8 cellular contexts compared by ENCODE assay signal in genomic region chr1:45266151-45266801, GRCh38. TPM values are rescaled to one million over a fixed set of nuclear protein-coding genes. Genes with fewer than 3 reads are reported as not detected.
A peak's percentile ranks its signal among the peaks of the same experiment; 100 is the strongest.
DNase-seq lines count a peak whose midpoint lies in the region; ATAC-seq, FAIRE-seq and TF ChIP-seq lines count a peak whose summit lies in the region.

No MANE protein-coding gene starts in this region.

- H3K4me2 ChIP-seq in hepatocyte, result peak overlapping the region; percentile 23

- H3K36me3 ChIP-seq in adrenal gland (replicated peaks in 1 of 2) (no peaks in the 10 kb centered on the region), hepatocyte (replicated peaks; ENCODE audit: insufficient read depth, low read depth) (no peaks in the 10 kb centered on the region)

- intact Hi-C loops in adrenal gland (cut with DNase I), result no loop called here

- no peaks in the 10 kb centered on the region for H3K9me2 ChIP-seq in hepatocyte (replicated peaks; ENCODE audit: insufficient read depth)

- H2AFZ ChIP-seq in hepatocyte, result peak overlapping the region; percentile 2

- FAIRE-seq in H54 (lab: Jason Lieb, UNC), result peak; percentile 75

- TF ChIP-seq POLR2A in H54 (IDR thresholded peaks at IDR 0.05; ENCODE audit: low read depth, low read length) (no peak), adrenal gland (IDR thresholded peaks at IDR 0.05) (peak in 1 of 2 donors; percentile 55)

- TF ChIP-seq CTCF in adrenal gland (IDR thresholded peaks at IDR 0.05), result no peak
- no peak for TF ChIP-seq CTCF in hepatocyte (IDR thresholded peaks at IDR 0.05; ENCODE audit: poor library complexity)

- 25 to 42% (median 34%) methylated on average over 7 of the region's 7 CpGs for WGBS in adrenal gland, 4 donors
- 70% methylated on average over 7 of the region's 7 CpGs for WGBS in hepatocyte (ENCODE audit: low lambda C conversion rate, missing lambda C conversion rate)

- no peaks in the 10 kb centered on the region for H3K79me2 ChIP-seq in hepatocyte

- no peaks in the 10 kb centered on the region for H4K20me1 ChIP-seq in hepatocyte (ENCODE audit: insufficient read depth, poor library complexity, severe bottlenecking)

- peak overlapping the region; percentile 61 to 93 (median 81) for H3K27ac ChIP-seq in adrenal gland
- peak overlapping the region; percentile 69 for H3K27ac ChIP-seq in hepatocyte

- H3K4me1 ChIP-seq in adrenal gland (replicated peaks in 1 of 2) (peaks cover 15 to 16% of the 10 kb centered on the region in 2 donors), hepatocyte (ENCODE audit: insufficient read depth) (no peaks in the 10 kb centered on the region)

- DNase-seq in H54 (ENCODE audit: insufficient read length, low spot score), result peak; percentile 10
- peak; percentile 61 to 82 (median 74) for DNase-seq in adrenal gland
- peak; percentile 58 for DNase-seq in hepatocyte (ENCODE audit: low spot score)
- DNase-seq in skeletal muscle cell (ENCODE audit: low read depth), result peak; percentile 59
- no peak for DNase-seq in DMS114 treated with DMSO at 0.1 percent for 48 hours (lab: John Stamatoyannopoulos, UW; ENCODE audit: unreplicated experiment)
- no peak for DNase-seq in stimulated activated CD4-positive, alpha-beta T cell treated with anti-CD3 and anti-CD28 coated beads, Interleukin-15, amount 100 ng/mL, for 24 hours
- no peak for DNase-seq in RKO (ENCODE audit: low spot score)

- H3K4me3 ChIP-seq in adrenal gland (no peak overlapping the region), hepatocyte (no peak overlapping the region), skeletal muscle cell (ENCODE audit: low read depth, low read length) (no peak overlapping the region)

- H3K9me3 ChIP-seq in adrenal gland (replicated peaks in 1 of 3) (no peaks in the 10 kb centered on the region), hepatocyte (ENCODE audit: low read depth) (no peaks in the 10 kb centered on the region)

- no peak for ATAC-seq in HG02642 (IDR thresholded peaks at IDR 0.05; ENCODE audit: poor library complexity, unreplicated experiment)

- H3K27me3 ChIP-seq in adrenal gland, result no peaks in the 10 kb centered on the region
- H3K27me3 ChIP-seq in hepatocyte, result no peaks in the 10 kb centered on the region

RNA-seq across cellular contexts. Expression of gene ZSWIM5, which starts 59.9 kb away (rescaled TPM):
- total RNA-seq in adrenal gland, result 10 to 100 TPM; 14.5 to 34.0 (median 21.1) TPM
- polyA plus RNA-seq in adrenal gland, result 10 to 100 TPM in 1 of 3 donors, 1 to 10 TPM in 2; 5.0 to 25.8 (median 5.6) TPM
- 4.0 and 4.1 TPM in 2 replicates for total RNA-seq in hepatocyte
- polyA plus RNA-seq in hepatocyte, result 2.0 and 2.9 TPM in 2 replicates

Comparison
In these comparisons a context has a peak if more than half of its experiments do, and no peak if none do; other contexts are left out.
1. DNase-seq: peak in H54 (single experiment), adrenal gland (7 of 7), hepatocyte (single experiment) and skeletal muscle cell (single experiment); none in DMS114 treated with DMSO at 0.1 percent for 48 hours (single experiment), stimulated activated CD4-positive, alpha-beta T cell treated with anti-CD3 and anti-CD28 coated beads, Interleukin-15, amount 100 ng/mL, for 24 hours (single experiment) and RKO (single experiment).